In the genomic region with DNA sequence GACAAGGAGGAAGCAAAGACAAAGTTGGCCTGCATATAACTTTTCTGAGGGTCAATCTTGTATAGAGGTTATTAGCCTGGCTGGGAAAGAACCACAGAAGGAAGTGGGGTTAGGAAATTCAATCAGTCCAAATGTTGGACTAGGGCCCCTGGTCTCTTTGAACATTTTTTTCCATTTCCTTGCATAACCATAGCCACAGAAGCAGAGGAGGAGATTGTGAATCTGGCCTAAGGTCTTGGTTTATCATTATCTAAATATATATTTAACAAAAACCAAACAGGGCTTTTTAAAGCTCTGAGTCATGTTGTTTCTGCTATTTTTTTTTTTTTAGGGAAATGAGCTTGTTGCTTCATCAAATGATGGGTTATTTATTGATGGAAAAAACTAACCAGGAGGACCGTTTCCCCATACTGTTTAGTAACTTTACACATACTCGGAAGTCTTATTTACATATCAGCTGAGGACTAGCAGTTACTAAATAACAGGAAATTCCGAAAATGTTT, we compare ENCODE assay signal across 9 cellular contexts.
DNase-seq lines count a peak whose midpoint lies in the region; ATAC-seq and TF ChIP-seq lines count a peak whose summit lies in the region.
"Had no signal": no experiment of that assay in that cellular context is flagged by ENCODE, and none has a peak within 500 bp of the region (broad histone marks: within the 10 kb centered on the region; RNA-seq: fewer than 3 reads in every experiment).

No MANE protein-coding gene starts in this region.

- no peaks in the 10 kb centered on the region for H3K36me3 ChIP-seq in IMR-90 (ENCODE audit: control insufficient read depth, insufficient read depth, low read length)
- H3K36me3 ChIP-seq in hepatocyte (replicated peaks; ENCODE audit: insufficient read depth, low read depth) = no peaks in the 10 kb centered on the region
- no peaks in the 10 kb centered on the region for H3K36me3 ChIP-seq in Peyer's patch
- H3K36me3 ChIP-seq in gastrocnemius medialis = no peaks in the 10 kb centered on the region
- no peaks in the 10 kb centered on the region for H3K36me3 ChIP-seq in tibial artery

- H3K27ac ChIP-seq in IMR-90 (ENCODE audit: insufficient read depth, low read length) = peak overlapping the region; percentile 85
- peak overlapping the region; percentile 58 for H3K27ac ChIP-seq in hepatocyte
- no peak overlapping the region for H3K27ac ChIP-seq in Peyer's patch
- no peak overlapping the region for H3K27ac ChIP-seq in gastrocnemius medialis
- no peak overlapping the region for H3K27ac ChIP-seq in tibial artery

- no peak overlapping the region for H2AK9ac ChIP-seq in IMR-90 (replicated peaks; ENCODE audit: low read depth, low read length, poor library complexity)

- peak; percentile 20 for DNase-seq in GM04504 (ENCODE audit: low read depth)
- peak; percentile 75 for DNase-seq in IMR-90
- DNase-seq in hepatocyte (ENCODE audit: low spot score) = peak; percentile 28
- DNase-seq in Peyer's patch = no peak
- no peak for DNase-seq in gastrocnemius medialis
- no peak for DNase-seq in tibial artery
- DNase-seq in NCI-H2029 treated with DMSO at 0.1 percent for 48 hours (lab: John Stamatoyannopoulos, UW) = no peak
- DNase-seq: NCI-H2107 had no signal

- peaks cover 13% of the 10 kb centered on the region for H3K4me1 ChIP-seq in IMR-90 (ENCODE audit: control insufficient read depth, insufficient read depth, low read length)
- H3K4me1 ChIP-seq in hepatocyte (ENCODE audit: insufficient read depth) = no peaks in the 10 kb centered on the region
- no peaks in the 10 kb centered on the region for H3K4me1 ChIP-seq in Peyer's patch
- no peaks in the 10 kb centered on the region for H3K4me1 ChIP-seq in gastrocnemius medialis
- no peaks in the 10 kb centered on the region for H3K4me1 ChIP-seq in tibial artery

- H2BK5ac ChIP-seq in IMR-90 (ENCODE audit: low read depth, low read length, poor library complexity, severe bottlenecking) = no peak overlapping the region

- no TSS peak for BruUV-seq in IMR-90 (replicated peaks; lab: Mats Ljungman, UMichigan)

- H4K20me1 ChIP-seq in IMR-90 (ENCODE audit: insufficient read depth, low read length) = peaks cover 4% of the 10 kb centered on the region; the same call in 1 of the 2 replicates
- no peaks in the 10 kb centered on the region for H4K20me1 ChIP-seq in hepatocyte (ENCODE audit: insufficient read depth, poor library complexity, severe bottlenecking)

- H2AFZ ChIP-seq in IMR-90 (replicated peaks; ENCODE audit: low read length, poor library complexity) (no peak overlapping the region), hepatocyte (no peak overlapping the region)

- in situ Hi-C loops in IMR-90 (cut with MboI; ENCODE audit: low sequenced_read_pairs) (no loop called here), gastrocnemius medialis (cut with MboI; ENCODE audit: low sequenced_read_pairs in 4 of 4) (no loop called here)

- no peak overlapping the region for H3K9ac ChIP-seq in IMR-90 (ENCODE audit: low read depth, low read length)

- no peaks in the 10 kb centered on the region for H3K9me3 ChIP-seq in IMR-90 (ENCODE audit: control insufficient read depth, insufficient read depth, low read length)
- no peaks in the 10 kb centered on the region for H3K9me3 ChIP-seq in hepatocyte (ENCODE audit: low read depth)
- H3K9me3 ChIP-seq in Peyer's patch = no peaks in the 10 kb centered on the region
- no peaks in the 10 kb centered on the region for H3K9me3 ChIP-seq in gastrocnemius medialis
- H3K9me3 ChIP-seq in tibial artery = no peaks in the 10 kb centered on the region

- intact Hi-C loops in IMR-90 (cut with micrococcal nuclease) (no loop called here), gastrocnemius medialis (cut with DNase I; ENCODE audit: low total_unique reads) (no loop called here), tibial artery (cut with DNase I; ENCODE audit: low total_unique reads) (no loop called here)

- no peaks in the 10 kb centered on the region for H3K79me2 ChIP-seq in hepatocyte

- POLR2A ChIA-PET in IMR-90 (lab: Charles Lee; ENCODE audit: unreplicated experiment) = interaction anchor here (0.5 to 1.3 kb wide), 2 partner anchors 66 to 98 kb away, joined by 4 to 13 read pairs; a partner anchor contains a TSS

- CTCF ChIA-PET in IMR-90 (lab: Yijun Ruan, JAX) = interaction anchor here (0.6 to 1.2 kb wide), 2 partner anchors 9 to 117 kb away, joined by 3 to 4 read pairs; no protein-coding TSS in a partner anchor

- no peak for TF ChIP-seq CTCF in IMR-90 (conservative IDR thresholded peaks at IDR 0.05; ENCODE audit: low read depth, low read length)
- TF ChIP-seq CTCF in hepatocyte (IDR thresholded peaks at IDR 0.05; ENCODE audit: poor library complexity) = no peak
- TF ChIP-seq CTCF in Peyer's patch (IDR thresholded peaks at IDR 0.05) = no peak
- TF ChIP-seq CTCF in gastrocnemius medialis (IDR thresholded peaks at IDR 0.05 in 4 of 5, conservative IDR thresholded peaks at IDR 0.05 in 1 of 5) = no peak
- no peak for TF ChIP-seq CTCF in tibial artery (IDR thresholded peaks at IDR 0.05)

- peak overlapping the region; percentile 15; the same call in 2 of the 3 replicates for H2BK15ac ChIP-seq in IMR-90 (ENCODE audit: low read depth, low read length)

- WGBS in IMR-90 (ENCODE audit: extremely low coverage in 2 of 2, insufficient read length in 1 of 2), 2 experiments = no CpG with 5 or more reads among the region's 3 CpGs
- WGBS in hepatocyte (ENCODE audit: low lambda C conversion rate, missing lambda C conversion rate) = 53% methylated on average over 3 of the region's 3 CpGs

- H4K5ac ChIP-seq in IMR-90 (ENCODE audit: low read depth, low read length) = no peak overlapping the region

- H2BK120ac ChIP-seq in IMR-90 (ENCODE audit: low read depth, low read length) = peak overlapping the region; percentile 74; the same call in 1 of the 2 replicates

- peak; percentile 64 for ATAC-seq in GM21717 (IDR thresholded peaks at IDR 0.05; ENCODE audit: unreplicated experiment)
- peak; percentile 46 for ATAC-seq in IMR-90 (ENCODE audit: low read depth)
- ATAC-seq in gastrocnemius medialis = no peak

- no peak overlapping the region for H2AK5ac ChIP-seq in IMR-90 (ENCODE audit: low read depth, low read length)

- H3K14ac ChIP-seq in IMR-90 (replicated peaks; ENCODE audit: low read depth, low read length) = 0 out of 2 replicates have a peak overlapping the region, but pooled peaks have one; percentile 65

- no peaks in the 10 kb centered on the region for H3K79me1 ChIP-seq in IMR-90 (ENCODE audit: low read depth in 1 of 2, low read length in 2 of 2)

- no peak for TF ChIP-seq RAD21 in IMR-90 (IDR thresholded peaks at IDR 0.05; ENCODE audit: low read length)

- H3K18ac ChIP-seq in IMR-90 (ENCODE audit: low read depth, low read length) = peak overlapping the region; percentile 75

- peak overlapping the region; percentile 68 to 79; a peak in 2 of 4 replicates for H4K8ac ChIP-seq in IMR-90 (ENCODE audit: low read depth in 2 of 2, low read length in 2 of 2)

- H3K56ac ChIP-seq in IMR-90 (ENCODE audit: extremely low read depth, insufficient read depth, low read length) = no peak overlapping the region

- H3K27me3 ChIP-seq in IMR-90 (ENCODE audit: control insufficient read depth, insufficient read depth, low read length) = peaks cover under 1% of the 10 kb centered on the region; the same call in 1 of the 2 replicates
- H3K27me3 ChIP-seq in hepatocyte = no peaks in the 10 kb centered on the region
- H3K27me3 ChIP-seq in Peyer's patch = no peaks in the 10 kb centered on the region
- H3K27me3 ChIP-seq in gastrocnemius medialis = no peaks in the 10 kb centered on the region
- no peaks in the 10 kb centered on the region for H3K27me3 ChIP-seq in tibial artery

- H3K9me1 ChIP-seq in IMR-90 (ENCODE audit: insufficient read depth, low read length) = peaks cover 13% of the 10 kb centered on the region

- H3K23ac ChIP-seq in IMR-90 (ENCODE audit: low read depth, low read length) = no peak overlapping the region

- TF ChIP-seq POLR2A in IMR-90 (IDR thresholded peaks at IDR 0.05; ENCODE audit: low read depth, low read length) (no peak), Peyer's patch (IDR thresholded peaks at IDR 0.05) (no peak), gastrocnemius medialis (IDR thresholded peaks at IDR 0.05) (no peak)

- H2BK20ac ChIP-seq in IMR-90 (ENCODE audit: low read depth, low read length) = peak overlapping the region; percentile 51; the same call in 1 of the 2 replicates

- H3K9me2 ChIP-seq in hepatocyte (replicated peaks; ENCODE audit: insufficient read depth) = no peaks in the 10 kb centered on the region

- H4K91ac ChIP-seq in IMR-90 (ENCODE audit: insufficient read depth, low read depth, low read length) = 0 out of 2 replicates have a peak overlapping the region, but pooled peaks have one; percentile 81

- dilution Hi-C loops in IMR-90 (cut with HindIII; ENCODE audit: low sequenced_read_pairs, unreplicated experiment) = no loop called here

- H3K4me3 ChIP-seq in IMR-90 (ENCODE audit: insufficient read depth, low read depth, low read length) = no peak overlapping the region
- no peak overlapping the region for H3K4me3 ChIP-seq in hepatocyte
- H3K4me3 ChIP-seq in Peyer's patch = no peak overlapping the region
- H3K4me3 ChIP-seq in gastrocnemius medialis = no peak overlapping the region
- no peak overlapping the region for H3K4me3 ChIP-seq in tibial artery

- peak overlapping the region; percentile 67 for H3K4ac ChIP-seq in IMR-90 (ENCODE audit: low read depth, low read length)

- H3K4me2 ChIP-seq in IMR-90 (ENCODE audit: low read depth, low read length) = 0 out of 2 replicates have a peak overlapping the region, but pooled peaks have one; percentile 24
- H3K4me2 ChIP-seq in hepatocyte = peak overlapping the region; percentile 18

TF ChIP-seq in IMR-90, 13 proteins besides CTCF, POLR2A, EP300 and RAD21:
- TF ChIP-seq RCOR1 (IDR thresholded peaks at IDR 0.05; ENCODE audit: insufficient replicate concordance, low read length) (no peak), MAFK (IDR thresholded peaks at IDR 0.05; ENCODE audit: low read depth, low read length) (no peak), CEBPB (IDR thresholded peaks at IDR 0.05; ENCODE audit: low read depth, low read length) (peak; percentile 69)

Comparison
In these comparisons a context has a peak if more than half of its experiments do, and no peak if none do; other contexts are left out.
1. DNase-seq: peak in GM04504 (single experiment), IMR-90 (single experiment) and hepatocyte (single experiment); none in Peyer's patch (0 of 3), gastrocnemius medialis (0 of 2), tibial artery (0 of 2) and NCI-H2029 treated with DMSO at 0.1 percent for 48 hours (single experiment).
2. ATAC-seq: peak in GM21717 (single experiment) and IMR-90 (single experiment); none in gastrocnemius medialis (0 of 2).
3. H3K27ac ChIP-seq: peak in IMR-90 (single experiment) and hepatocyte (single experiment); none in Peyer's patch (0 of 4), gastrocnemius medialis (0 of 4) and tibial artery (0 of 2).